In the genomic region with DNA sequence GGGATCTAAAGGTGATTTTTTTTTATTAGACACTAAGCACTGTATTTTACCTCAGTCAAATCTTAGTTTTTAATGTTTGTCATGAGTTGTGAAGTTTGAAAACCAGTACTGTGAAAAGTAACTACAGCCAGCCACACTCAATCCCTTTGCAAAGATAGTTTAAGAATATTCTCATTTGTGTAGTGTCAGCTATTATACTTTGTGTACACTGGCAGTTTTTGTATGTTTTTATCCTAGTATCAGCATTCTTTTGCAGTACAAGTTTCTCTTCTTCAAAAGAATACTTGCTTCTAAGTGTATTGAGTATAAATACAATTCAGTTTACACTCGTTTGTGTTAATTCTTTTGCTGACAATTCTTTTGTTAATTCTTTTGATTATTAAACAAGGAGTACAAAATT, we compare ENCODE assay signal across 22 cellular contexts.
DNase-seq lines count a peak whose midpoint lies in the region; ATAC-seq, FAIRE-seq and TF ChIP-seq lines count a peak whose summit lies in the region.
"Had no signal": no experiment of that assay in that cellular context is flagged by ENCODE, and none has a peak within 500 bp of the region (broad histone marks: within the 10 kb centered on the region; RNA-seq: fewer than 3 reads in every experiment).

No MANE protein-coding gene starts in this region.

- DNase-seq in HepG2 (ENCODE audit: low spot score) (no peak), right lobe of liver (no peak), H54 (ENCODE audit: insufficient read length, low spot score) (no peak), SK-N-MC (ENCODE audit: low read depth, low spot score) (no peak), nephron progenitor cell (no peak), T-helper 1 cell (no peak), HUDEP-2 (lab: John Stamatoyannopoulos, UW; ENCODE audit: unreplicated experiment in 76 of 76) (no peak)
- DNase-seq in activated naive CD4-positive, alpha-beta T cell treated with anti-CD3 and anti-CD28 coated beads, Interleukin-2, amount 50 U/mL, for 16 hours, result no peak
- DNase-seq: Calu3; CD4-positive, CD25-positive, alpha-beta regulatory T cell; CD8-positive, alpha-beta memory T cell; DMS53; DMS79 treated with DMSO at 0.1 percent for 48 hours; GF-D8; GOT3; H7; HCEC 1CT had no signal

- FAIRE-seq in HepG2 (lab: Jason Lieb, UNC), result no peak
- FAIRE-seq in H54 (lab: Jason Lieb, UNC), result peak; percentile 78
- FAIRE-seq: GM12891, GM18507 had no signal

- H3K79me2 ChIP-seq in HepG2 (ENCODE audit: insufficient read depth, low read length), result no peaks in the 10 kb centered on the region

- no peak for TF ChIP-seq CTCF in HepG2 (CRISPR knock-in tag; IDR thresholded peaks at IDR 0.05)
- TF ChIP-seq CTCF in right lobe of liver (IDR thresholded peaks at IDR 0.05), result no peak
- no peak for TF ChIP-seq CTCF in nephron progenitor cell (IDR thresholded peaks at IDR 0.05)

- H3K27ac ChIP-seq in HepG2 (ENCODE audit: extremely low read length, insufficient read depth, low read length), result no peak overlapping the region
- H3K27ac ChIP-seq in right lobe of liver, result no peak overlapping the region
- peak overlapping the region; percentile 70 for H3K27ac ChIP-seq in SK-N-MC
- H3K27ac ChIP-seq: BLaER1, C4-2B had no signal

- H3K36me3 ChIP-seq in HepG2 (replicated peaks in 1 of 2; ENCODE audit: control insufficient read depth in 1 of 2, insufficient read depth in 2 of 2, low read length in 2 of 2) (peaks cover 1 to 7% of the 10 kb centered on the region in 2 experiments; a peak in 2 of 5 replicates), right lobe of liver (no peaks in the 10 kb centered on the region), SK-N-MC (ENCODE audit: insufficient read depth, low read length) (peaks cover 13% of the 10 kb centered on the region)

- CTCF ChIA-PET in HepG2 (lab: Yijun Ruan, JAX; ENCODE audit: low intra/inter-chr PET ratio, low total read pairs), result no interaction called here

- TF ChIP-seq POLR2A in HepG2 (IDR thresholded peaks at IDR 0.05; ENCODE audit: insufficient read depth in 1 of 2, low read depth in 2 of 2, low read length in 2 of 2) (no peak), right lobe of liver (IDR thresholded peaks at IDR 0.05) (no peak), H54 (IDR thresholded peaks at IDR 0.05; ENCODE audit: low read depth, low read length) (no peak)

- H3K9me3 Mint-ChIP-seq in nephron progenitor cell, result no peaks in the 10 kb centered on the region
- H3K9me3 Mint-ChIP-seq: CD4-positive, CD25-positive, alpha-beta regulatory T cell had no signal

- ATAC-seq in HepG2, result no peak
- no peak for ATAC-seq in right lobe of liver

- no peak overlapping the region for H3K4me2 ChIP-seq in HepG2 (ENCODE audit: low read depth, low read length)
- H3K4me2 ChIP-seq: BLaER1 had no signal

- WGBS in HepG2 (ENCODE audit: low lambda C conversion rate), result 90% methylated on average over 1 of the region's 1 CpG
- WGBS in right lobe of liver (ENCODE audit: insufficient coverage, low coverage, low lambda C conversion rate, missing lambda C conversion rate), result 81% methylated on average over 1 of the region's 1 CpG

- no TSS peak for BruUV-seq in HepG2 (replicated peaks; lab: Mats Ljungman, UMichigan)

- no peaks in the 10 kb centered on the region for H3K9me3 ChIP-seq in HepG2 (ENCODE audit: low read length)
- H3K9me3 ChIP-seq in right lobe of liver, result no peaks in the 10 kb centered on the region
- no peaks in the 10 kb centered on the region for H3K9me3 ChIP-seq in SK-N-MC (ENCODE audit: low read depth, low read length)

- H3K4me3 ChIP-seq in HepG2 (replicated peaks in 1 of 3; ENCODE audit: insufficient read depth in 1 of 3, low read depth in 2 of 3, low read length in 3 of 3) (no peak overlapping the region), right lobe of liver (no peak overlapping the region), SK-N-MC (no peak overlapping the region)
- H3K4me3 ChIP-seq: BLaER1 had no signal

- in situ Hi-C loops in HepG2 (cut with HindIII; ENCODE audit: extremely low pct_ligation_motif_present, low pct_unique_long_range_greater_than_20kb), result no loop called here

- no peaks in the 10 kb centered on the region for H3K4me1 ChIP-seq in HepG2 (ENCODE audit: insufficient read depth, low read length)
- H3K4me1 ChIP-seq in right lobe of liver, result no peaks in the 10 kb centered on the region

- no peak overlapping the region for H2AFZ ChIP-seq in HepG2 (ENCODE audit: low read length)

- peaks cover 19% of the 10 kb centered on the region for H3K36me3 Mint-ChIP-seq in nephron progenitor cell (ENCODE audit: low read depth)

- no peak overlapping the region for H3K9ac ChIP-seq in HepG2 (ENCODE audit: insufficient read depth, low read depth, low read length)
- no peak overlapping the region for H3K9ac ChIP-seq in SK-N-MC (ENCODE audit: insufficient read length)
- H3K9ac ChIP-seq: BLaER1 had no signal

- no peak overlapping the region for H3K4me3 Mint-ChIP-seq in nephron progenitor cell
- H3K4me3 Mint-ChIP-seq: B cell; CD4-positive, CD25-positive, alpha-beta regulatory T cell; CD8-positive, alpha-beta memory T cell had no signal

- POLR2A ChIA-PET in HepG2 (lab: Yijun Ruan, JAX), result no interaction called here

- no peak for TF ChIP-seq EP300 in HepG2 (IDR thresholded peaks at IDR 0.05; ENCODE audit: low read depth in 2 of 2, low read length in 2 of 2)
- TF ChIP-seq EP300 in HepG2 (CRISPR knock-in tag; IDR thresholded peaks at IDR 0.05; ENCODE audit: borderline replicate concordance), result no peak

- peak overlapping the region; percentile 16 for H3K27ac Mint-ChIP-seq in nephron progenitor cell
- H3K27ac Mint-ChIP-seq: B cell; CD8-positive, alpha-beta memory T cell had no signal

- H3K27me3 Mint-ChIP-seq in nephron progenitor cell (ENCODE audit: low read depth, poor library complexity), result no peaks in the 10 kb centered on the region
- H3K27me3 Mint-ChIP-seq: B cell; CD4-positive, CD25-positive, alpha-beta regulatory T cell; CD8-positive, alpha-beta memory T cell had no signal

- TF ChIP-seq RAD21 in HepG2 (CRISPR knock-in tag; IDR thresholded peaks at IDR 0.05), result no peak

- no peaks in the 10 kb centered on the region for H3K27me3 ChIP-seq in HepG2 (ENCODE audit: control insufficient read depth in 1 of 2, insufficient read depth in 2 of 2, low read length in 2 of 2)
- H3K27me3 ChIP-seq in right lobe of liver, result no peaks in the 10 kb centered on the region
- H3K27me3 ChIP-seq: BLaER1 had no signal

- H3K4me1 Mint-ChIP-seq in nephron progenitor cell, result peaks cover 21% of the 10 kb centered on the region

- intact Hi-C loops in HepG2 (cut with micrococcal nuclease; ENCODE audit: unreplicated experiment) (no loop called here), right lobe of liver (cut with DNase I) (no loop called here)

- H4K20me1 ChIP-seq in HepG2 (ENCODE audit: insufficient read depth, low read length), result no peaks in the 10 kb centered on the region
- H4K20me1 ChIP-seq: BLaER1 had no signal

TF ChIP-seq in HepG2, 621 proteins besides CTCF, POLR2A, EP300 and RAD21:
- no peak for TF ChIP-seq KAT7 (CRISPR knock-in tag; IDR thresholded peaks at IDR 0.05; ENCODE audit: borderline replicate concordance)
- TF ChIP-seq MAFK (conservative IDR thresholded peaks at IDR 0.05 in 1 of 2, IDR thresholded peaks at IDR 0.05 in 1 of 2; ENCODE audit: low read length in 2 of 2), result peak; percentile 36 to 70; a peak in 3 of 4 replicates
- TF ChIP-seq REXO4 (CRISPR knock-in tag; IDR thresholded peaks at IDR 0.05; ENCODE audit: borderline replicate concordance), result no peak
- TF ChIP-seq MAFF (IDR thresholded peaks at IDR 0.05; ENCODE audit: low read depth, low read length), result peak; percentile 60; the same call in 1 of the 2 replicates
